8 cellular contexts compared by ENCODE assay signal in genomic region chrX:23732704-23733103, GRCh38. TPM values are rescaled to one million over a fixed set of nuclear protein-coding genes. Genes with fewer than 3 reads are reported as not detected.
DNase-seq lines count a peak whose midpoint lies in the region; ATAC-seq, FAIRE-seq and TF ChIP-seq lines count a peak whose summit lies in the region.
"Had no signal": no experiment of that assay in that cellular context is flagged by ENCODE, and none has a peak within 500 bp of the region (broad histone marks: within the 10 kb centered on the region; RNA-seq: fewer than 3 reads in every experiment).

No MANE protein-coding gene starts in this region.

- no peaks in the 10 kb centered on the region for H3K27me3 Mint-ChIP-seq in effector memory CD8-positive, alpha-beta T cell

- no peaks in the 10 kb centered on the region for H3K4me1 ChIP-seq in tibial nerve

- H3K27me3 ChIP-seq in tibial nerve: no peaks in the 10 kb centered on the region

- WGBS in tibial nerve, 2 donors: 62 to 87% methylated on average over 5 of the region's 5 CpGs

- H3K9me3 ChIP-seq in tibial nerve: no peaks in the 10 kb centered on the region

- no peak overlapping the region for H3K27ac ChIP-seq in tibial nerve
- no peak overlapping the region for H3K27ac ChIP-seq in substantia nigra (ENCODE audit: low read depth, low read length, poor library complexity, severe bottlenecking)

- no peak overlapping the region for H3K4me3 ChIP-seq in tibial nerve
- H3K4me3 ChIP-seq: lung had no signal

- TF ChIP-seq POLR2A in tibial nerve (IDR thresholded peaks at IDR 0.05) (no peak), H54 (IDR thresholded peaks at IDR 0.05; ENCODE audit: low read depth, low read length) (no peak)

- no peak for DNase-seq in effector memory CD8-positive, alpha-beta T cell
- no peak for DNase-seq in tibial nerve (ENCODE audit: low spot score in 2 of 2)
- no peak for DNase-seq in H54 (ENCODE audit: insufficient read length, low spot score)
- no peak for DNase-seq in substantia nigra (lab: John Stamatoyannopoulos, UW)

- H3K36me3 Mint-ChIP-seq in effector memory CD8-positive, alpha-beta T cell (ENCODE audit: insufficient read depth): peaks cover 41% of the 10 kb centered on the region

- peak overlapping the region; percentile 13 to 85 for H3K27ac Mint-ChIP-seq in effector memory CD8-positive, alpha-beta T cell

- peaks cover 4 to 15% of the 10 kb centered on the region in 2 donors for H3K4me1 Mint-ChIP-seq in effector memory CD8-positive, alpha-beta T cell (ENCODE audit: low read depth in 2 of 2)

- no peaks in the 10 kb centered on the region for H3K9me3 Mint-ChIP-seq in effector memory CD8-positive, alpha-beta T cell

- no peak for TF ChIP-seq CTCF in tibial nerve (IDR thresholded peaks at IDR 0.05)

- no peak for FAIRE-seq in H54 (lab: Jason Lieb, UNC)

- TF ChIP-seq EP300 in tibial nerve (IDR thresholded peaks at IDR 0.05): no peak

- no peak overlapping the region for H3K4me3 Mint-ChIP-seq in effector memory CD8-positive, alpha-beta T cell

- ATAC-seq in GM18867 (IDR thresholded peaks at IDR 0.05; ENCODE audit: unreplicated experiment): peak; percentile 82
- peak; percentile 91 for ATAC-seq in GM21529 (IDR thresholded peaks at IDR 0.05; ENCODE audit: unreplicated experiment)
- peak; percentile 83 for ATAC-seq in HG03442 (IDR thresholded peaks at IDR 0.05; ENCODE audit: unreplicated experiment)
- peak; percentile 33 for ATAC-seq in effector memory CD8-positive, alpha-beta T cell (replicated peaks)

- H3K36me3 ChIP-seq in tibial nerve: peaks cover 0 to 25% (median 0%) of the 10 kb centered on the region in 3 donors

RNA-seq across cellular contexts. Expression of gene ACOT9, which starts 10.4 kb away (rescaled TPM):
- total RNA-seq in tibial nerve: 10 to 100 TPM; 35.7 to 68.2 (median 43.1) TPM

RNA-seq across cellular contexts. Expression of gene SAT1, which starts 50.3 kb away (rescaled TPM):
- 1,000 to 10,000 TPM in 1 of 4 donors, 100 to 1,000 TPM in 3; 557 to 1,009 (median 639) TPM for total RNA-seq in tibial nerve

Comparison
In these comparisons a context has a peak if more than half of its experiments do, and no peak if none do; other contexts are left out.
1. ATAC-seq: peak in every context shown above with its lines; median percentile 91 in GM21529; 83 in HG03442; 82 in GM18867; 33 in effector memory CD8-positive, alpha-beta T cell.